Comparison of ENCODE assay signal across 15 cellular contexts in the genomic region with DNA sequence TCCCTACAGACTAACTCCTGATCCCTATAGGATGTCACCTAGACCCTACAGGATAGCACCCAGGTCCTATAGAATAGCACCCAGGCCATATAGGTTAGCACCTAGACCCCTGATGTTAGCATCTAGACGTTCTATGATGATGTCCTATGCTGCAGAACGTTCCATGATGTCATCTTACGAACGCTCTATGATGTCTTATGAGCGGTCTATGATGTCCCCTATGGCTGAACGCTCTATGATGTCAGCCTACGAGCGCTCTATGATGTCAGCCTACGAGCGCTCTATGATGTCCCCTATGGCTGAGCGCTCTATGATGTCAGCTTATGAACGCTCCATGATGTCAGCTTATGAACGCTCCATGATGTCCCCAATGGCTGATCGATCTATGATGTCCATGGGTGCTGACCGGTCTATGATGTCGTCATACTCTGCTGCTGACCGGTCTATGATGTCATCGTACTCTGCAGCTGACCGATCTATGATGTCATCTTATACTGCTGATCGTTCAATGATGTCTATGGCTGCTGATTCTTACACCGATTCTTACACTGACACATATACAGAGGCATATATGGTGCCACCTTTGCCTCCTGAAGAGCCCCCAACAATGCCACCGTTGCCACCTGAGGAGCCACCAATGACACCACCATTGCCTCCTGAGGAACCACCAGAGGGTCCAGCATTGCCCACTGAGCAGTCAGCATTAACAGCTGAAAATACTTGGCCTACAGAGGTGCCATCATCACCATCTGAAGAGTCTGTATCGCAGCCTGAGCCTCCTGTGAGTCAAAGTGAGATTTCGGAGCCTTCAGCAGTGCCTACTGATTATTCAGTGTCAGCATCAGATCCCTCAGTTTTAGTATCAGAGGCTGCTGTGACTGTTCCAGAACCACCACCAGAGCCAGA. TPM values are rescaled to one million over a fixed set of nuclear protein-coding genes. Genes with fewer than 3 reads are reported as not detected.
DNase-seq lines count a peak whose midpoint lies in the region; ATAC-seq, FAIRE-seq and TF ChIP-seq lines count a peak whose summit lies in the region.
"Had no signal": no experiment of that assay in that cellular context is flagged by ENCODE, and none has a peak within 500 bp of the region (broad histone marks: within the 10 kb centered on the region; RNA-seq: fewer than 3 reads in every experiment).

No MANE protein-coding gene starts in this region.

- H4K20me1 ChIP-seq in IMR-90 (ENCODE audit: insufficient read depth, low read length) (peaks cover 92% of the 10 kb centered on the region), H1 (replicated peaks in 1 of 2; ENCODE audit: control insufficient read depth in 1 of 2, insufficient read depth in 2 of 2, low read length in 2 of 2) (peaks cover 37 to 48% of the 10 kb centered on the region in 2 experiments)

- no peak overlapping the region for H2BK120ac ChIP-seq in IMR-90 (ENCODE audit: low read depth, low read length)
- no peak overlapping the region for H2BK120ac ChIP-seq in H1 (replicated peaks; ENCODE audit: low read depth, low read length)

- TF ChIP-seq CTCF in IMR-90 (conservative IDR thresholded peaks at IDR 0.05; ENCODE audit: low read depth, low read length) (no peak), H1 (IDR thresholded peaks at IDR 0.05; ENCODE audit: control extremely low read depth in 1 of 3, insufficient read depth in 1 of 3, low read depth in 1 of 3, low read length in 3 of 3) (no peak), progenitor cell of endocrine pancreas (IDR thresholded peaks at IDR 0.05; ENCODE audit: unreplicated experiment) (no peak)

- BruUV-seq in IMR-90 (replicated peaks; lab: Mats Ljungman, UMichigan) = no TSS peak

- no peak overlapping the region for H3K56ac ChIP-seq in IMR-90 (ENCODE audit: extremely low read depth, insufficient read depth, low read length)
- no peak overlapping the region for H3K56ac ChIP-seq in H1 (replicated peaks; ENCODE audit: insufficient read length, low read depth, low read length)

- no peaks in the 10 kb centered on the region for H3K9me3 ChIP-seq in IMR-90 (ENCODE audit: control insufficient read depth, insufficient read depth, low read length)
- H3K9me3 ChIP-seq in H1 (ENCODE audit: insufficient read depth in 2 of 2, low read depth in 1 of 2, low read length in 1 of 2) = no peaks in the 10 kb centered on the region
- H3K9me3 ChIP-seq: tibial nerve had no signal

- TF ChIP-seq RAD21 in IMR-90 (IDR thresholded peaks at IDR 0.05; ENCODE audit: low read length) (no peak), H1 (IDR thresholded peaks at IDR 0.05 in 1 of 2, conservative IDR thresholded peaks at IDR 0.05 in 1 of 2; ENCODE audit: low read depth in 2 of 2, low read length in 2 of 2) (no peak)

- H3K14ac ChIP-seq in IMR-90 (replicated peaks; ENCODE audit: low read depth, low read length) (no peak overlapping the region), H1 (ENCODE audit: insufficient read length) (no peak overlapping the region)

- H4K8ac ChIP-seq in IMR-90 (ENCODE audit: low read depth in 2 of 2, low read length in 2 of 2) (no peak overlapping the region), H1 (ENCODE audit: extremely low read depth, insufficient read depth, low read length) (no peak overlapping the region; the same call in 1 of the 2 replicates)

- no peak overlapping the region for H3K4ac ChIP-seq in IMR-90 (ENCODE audit: low read depth, low read length)
- H3K4ac ChIP-seq in H1 (replicated peaks; ENCODE audit: insufficient read length, low read depth, low read length) = no peak overlapping the region

- H3K79me1 ChIP-seq in IMR-90 (ENCODE audit: low read depth in 1 of 2, low read length in 2 of 2) (peaks cover 37 to 65% of the 10 kb centered on the region in 2 experiments), H1 (ENCODE audit: low read depth, low read length) (peaks cover 16% of the 10 kb centered on the region)

- H3K4me3 ChIP-seq in IMR-90 (ENCODE audit: insufficient read depth, low read depth, low read length) (no peak overlapping the region), H1 (ENCODE audit: extremely low read depth in 1 of 4, insufficient read depth in 2 of 4, low read depth in 3 of 4, low read length in 4 of 4) (no peak overlapping the region)
- H3K4me3 ChIP-seq: tibial nerve had no signal

- H2BK12ac ChIP-seq in H1 (ENCODE audit: low read depth, low read length) = no peak overlapping the region

- no peak for DNase-seq in activated T-cell treated with anti-CD3 and anti-CD28 coated beads, Interleukin-2, amount 50 U/mL, for 4 hours
- DNase-seq in activated T-cell treated with anti-CD3 and anti-CD28 coated beads, Interleukin-2, amount 50 U/mL, for 1 hour = no peak
- DNase-seq in IMR-90 (peak; percentile 22), H1 (ENCODE audit: low read depth in 1 of 2, low spot score in 2 of 2) (no peak), progenitor cell of endocrine pancreas (ENCODE audit: low spot score, unreplicated experiment) (no peak), NCI-H524 (lab: John Stamatoyannopoulos, UW) (no peak), inferior parietal cortex (ENCODE audit: extremely low spot score) (no peak), NCI-H1048 (lab: John Stamatoyannopoulos, UW) (no peak)
- DNase-seq: ACHN; activated naive CD4-positive, alpha-beta T cell treated with anti-CD3 and anti-CD28 coated beads, Interleukin-2, amount 10 ng/mL, durations not matched to agents 7 days and 5 days; MV-4-11; NCI-H2171; nephron progenitor cell; retina had no signal

- peak overlapping the region; percentile 52 for H3K27ac Mint-ChIP-seq in progenitor cell of endocrine pancreas
- H3K27ac Mint-ChIP-seq: activated naive CD4-positive, alpha-beta T cell treated with anti-CD3 and anti-CD28 coated beads, Interleukin-2, amount 10 ng/mL, durations not matched to agents 7 days and 5 days; nephron progenitor cell had no signal

- no peak overlapping the region for H3K9ac ChIP-seq in IMR-90 (ENCODE audit: low read depth, low read length)
- H3K9ac ChIP-seq in H1 (replicated peaks in 1 of 4; ENCODE audit: extremely low read depth in 1 of 4, low read depth in 3 of 4, low read length in 3 of 4) = no peak overlapping the region

- H4K91ac ChIP-seq in IMR-90 (ENCODE audit: insufficient read depth, low read depth, low read length) (no peak overlapping the region), H1 (replicated peaks; ENCODE audit: insufficient read length, low read length) (no peak overlapping the region)

- H2AFZ ChIP-seq in IMR-90 (replicated peaks; ENCODE audit: low read length, poor library complexity) (no peak overlapping the region), H1 (ENCODE audit: low read length) (no peak overlapping the region)

- peaks cover 66% of the 10 kb centered on the region for H3K36me3 ChIP-seq in IMR-90 (ENCODE audit: control insufficient read depth, insufficient read depth, low read length)
- peaks cover 51 to 96% (median 77%) of the 10 kb centered on the region in 4 experiments for H3K36me3 ChIP-seq in H1 (ENCODE audit: control insufficient read depth in 2 of 4, insufficient read depth in 4 of 4, low read length in 3 of 4)

- peaks cover 63% of the 10 kb centered on the region for H3K36me3 Mint-ChIP-seq in activated T-cell treated with anti-CD3 and anti-CD28 coated beads, Interleukin-2, amount 50 U/mL, for 4 hours (ENCODE audit: insufficient read depth)
- peaks cover 47% of the 10 kb centered on the region for H3K36me3 Mint-ChIP-seq in progenitor cell of endocrine pancreas (ENCODE audit: insufficient read depth)

- no peak overlapping the region for H2BK15ac ChIP-seq in IMR-90 (ENCODE audit: low read depth, low read length)
- no peak overlapping the region for H2BK15ac ChIP-seq in H1 (ENCODE audit: low read length)

- peak; percentile 25 to 30 for ATAC-seq in activated T-cell treated with anti-CD3 and anti-CD28 coated beads, Interleukin-2, amount 50 U/mL, for 4 hours
- no peak for ATAC-seq in IMR-90 (ENCODE audit: low read depth)

- TF ChIP-seq POLR2A in IMR-90 (IDR thresholded peaks at IDR 0.05; ENCODE audit: low read depth, low read length) = no peak
- TF ChIP-seq POLR2A in H1 (IDR thresholded peaks at IDR 0.05; ENCODE audit: control extremely low read depth in 1 of 2, low read depth in 2 of 2, low read length in 2 of 2) = peak; percentile 3 to 43

- no peaks in the 10 kb centered on the region for H3K27me3 Mint-ChIP-seq in activated T-cell treated with anti-CD3 and anti-CD28 coated beads, Interleukin-2, amount 50 U/mL, for 4 hours (ENCODE audit: low read depth)
- H3K27me3 Mint-ChIP-seq in progenitor cell of endocrine pancreas = no peaks in the 10 kb centered on the region
- H3K27me3 Mint-ChIP-seq: activated naive CD4-positive, alpha-beta T cell treated with anti-CD3 and anti-CD28 coated beads, Interleukin-2, amount 10 ng/mL, durations not matched to agents 7 days and 5 days had no signal

- H4K5ac ChIP-seq in IMR-90 (ENCODE audit: low read depth, low read length) (no peak overlapping the region), H1 (ENCODE audit: insufficient read length, low read depth, low read length) (no peak overlapping the region)

- H3K27ac ChIP-seq in IMR-90 (ENCODE audit: insufficient read depth, low read length) = no peak overlapping the region
- H3K27ac ChIP-seq in H1 (ENCODE audit: low read depth, low read length) = no peak overlapping the region
- H3K27ac ChIP-seq: tibial nerve had no signal

- H2AK9ac ChIP-seq in IMR-90 (replicated peaks; ENCODE audit: low read depth, low read length, poor library complexity) = peak overlapping the region; percentile 5

- no peak overlapping the region for H3K4me2 ChIP-seq in IMR-90 (ENCODE audit: low read depth, low read length)
- no peak overlapping the region for H3K4me2 ChIP-seq in H1 (ENCODE audit: insufficient read depth in 1 of 2, low read depth in 2 of 2, low read length in 2 of 2)

- in situ Hi-C loops in IMR-90 (cut with MboI; ENCODE audit: low sequenced_read_pairs) = no loop called here

- H3K79me2 ChIP-seq in H1 (ENCODE audit: control insufficient read depth in 1 of 2, insufficient read depth in 2 of 2, low read length in 2 of 2) = peaks cover 53 to 96% of the 10 kb centered on the region in 2 experiments

- H2BK5ac ChIP-seq in IMR-90 (ENCODE audit: low read depth, low read length, poor library complexity, severe bottlenecking) (no peak overlapping the region), H1 (ENCODE audit: low read depth, low read length) (no peak overlapping the region)

- FAIRE-seq in H1 (lab: Jason Lieb, UNC) = no peak

- no peaks in the 10 kb centered on the region for H3K23me2 ChIP-seq in H1 (ENCODE audit: low read depth, low read length)

- H3K4me1 Mint-ChIP-seq in activated T-cell treated with anti-CD3 and anti-CD28 coated beads, Interleukin-2, amount 50 U/mL, for 4 hours (ENCODE audit: low read depth) = peaks cover 45% of the 10 kb centered on the region
- H3K4me1 Mint-ChIP-seq in progenitor cell of endocrine pancreas (ENCODE audit: low read depth) = no peaks in the 10 kb centered on the region

- no peak for TF ChIP-seq EP300 in H1 (IDR thresholded peaks at IDR 0.05; ENCODE audit: borderline replicate concordance in 1 of 2, low read depth in 2 of 2, low read length in 2 of 2)

- H3K4me1 ChIP-seq in IMR-90 (ENCODE audit: control insufficient read depth, insufficient read depth, low read length) = no peaks in the 10 kb centered on the region
- H3K4me1 ChIP-seq in H1 (replicated peaks in 1 of 4; ENCODE audit: control insufficient read depth in 3 of 4, insufficient read depth in 4 of 4, low read length in 3 of 4) = no peaks in the 10 kb centered on the region

- H3K18ac ChIP-seq in IMR-90 (ENCODE audit: low read depth, low read length) = no peak overlapping the region
- no peak overlapping the region for H3K18ac ChIP-seq in H1 (ENCODE audit: extremely low read depth, low read length)

- no peaks in the 10 kb centered on the region for H3K9me3 Mint-ChIP-seq in activated T-cell treated with anti-CD3 and anti-CD28 coated beads, Interleukin-2, amount 50 U/mL, for 4 hours
- H3K9me3 Mint-ChIP-seq in progenitor cell of endocrine pancreas (ENCODE audit: low read depth) = no peaks in the 10 kb centered on the region
- H3K9me3 Mint-ChIP-seq: activated naive CD4-positive, alpha-beta T cell treated with anti-CD3 and anti-CD28 coated beads, Interleukin-2, amount 10 ng/mL, durations not matched to agents 7 days and 5 days had no signal

- intact Hi-C loops in IMR-90 (cut with micrococcal nuclease) = no loop called here

- H3K9me1 ChIP-seq in IMR-90 (ENCODE audit: insufficient read depth, low read length) = peaks cover 19% of the 10 kb centered on the region

- POLR2A ChIA-PET in IMR-90 (lab: Charles Lee; ENCODE audit: unreplicated experiment) = interaction anchor here (1.3 kb wide), 1 partner anchor 9 kb away, joined by 3 read pairs; a partner anchor contains a TSS
- POLR2A ChIA-PET in H1 (lab: Charles Lee; ENCODE audit: partially characterized antibody) = interaction anchor here (0.6 to 3.0 kb wide), 12 partner anchors 9 to 55 kb away, joined by 3 to 25 read pairs (median 4); a partner anchor contains a TSS

- H2BK20ac ChIP-seq in IMR-90 (ENCODE audit: low read depth, low read length) = no peak overlapping the region
- H2BK20ac ChIP-seq in H1 (ENCODE audit: low read length) = no peak overlapping the region

- H3K23ac ChIP-seq in IMR-90 (ENCODE audit: low read depth, low read length) (no peak overlapping the region), H1 (ENCODE audit: insufficient read length) (no peak overlapping the region)

- no peaks in the 10 kb centered on the region for H3K27me3 ChIP-seq in IMR-90 (ENCODE audit: control insufficient read depth, insufficient read depth, low read length)
- H3K27me3 ChIP-seq in H1 (replicated peaks in 1 of 4; ENCODE audit: control insufficient read depth in 3 of 4, extremely low read depth in 1 of 4, insufficient read depth in 3 of 4, low read length in 3 of 4) = no peaks in the 10 kb centered on the region
- H3K27me3 ChIP-seq: tibial nerve had no signal

- dilution Hi-C loops in IMR-90 (cut with HindIII; ENCODE audit: low sequenced_read_pairs, unreplicated experiment) = no loop called here

- H3K4me3 Mint-ChIP-seq in activated T-cell treated with anti-CD3 and anti-CD28 coated beads, Interleukin-2, amount 50 U/mL, for 4 hours = no peak overlapping the region
- H3K4me3 Mint-ChIP-seq in progenitor cell of endocrine pancreas (ENCODE audit: low read depth) = no peak overlapping the region
- H3K4me3 Mint-ChIP-seq: activated naive CD4-positive, alpha-beta T cell treated with anti-CD3 and anti-CD28 coated beads, Interleukin-2, amount 10 ng/mL, durations not matched to agents 7 days and 5 days; nephron progenitor cell had no signal

- 97% methylated on average over 21 of the region's 24 CpGs; no CpG with 5 or more reads in 1 of the 2 experiments for WGBS in IMR-90 (ENCODE audit: extremely low coverage in 2 of 2, insufficient read length in 1 of 2), 2 experiments
- WGBS in H1 (ENCODE audit: extremely low coverage in 1 of 2, insufficient coverage in 1 of 2, insufficient read length in 1 of 2, insufficient replicate concordance in 2 of 2, low coverage in 1 of 2, low lambda C conversion rate in 2 of 2, missing lambda C conversion rate in 1 of 2), 2 experiments = 95% methylated on average over 24 of the region's 24 CpGs; no CpG with 5 or more reads in 1 of the 2 experiments

- CTCF ChIA-PET in IMR-90 (lab: Yijun Ruan, JAX) (interaction anchor here (0.6 kb wide), 1 partner anchor 39 kb away, joined by 3 read pairs; no protein-coding TSS in a partner anchor), H1 (lab: Charles Lee; ENCODE audit: partially characterized antibody) (interaction anchor here (1.6 kb wide), 1 partner anchor 9 kb away, joined by 3 read pairs; a partner anchor contains a TSS)

- no peak overlapping the region for H2AK5ac ChIP-seq in IMR-90 (ENCODE audit: low read depth, low read length)
- H2AK5ac ChIP-seq in H1 (ENCODE audit: low read depth, low read length) = no peak overlapping the region

RNA-seq across cellular contexts. Expression of a gene that starts 9.5 kb away (rescaled TPM):
- total RNA-seq in activated T-cell treated with anti-CD3 and anti-CD28 coated beads, Interleukin-2, amount 50 U/mL, for 4 hours = 100 to 1,000 TPM; 322 to 350 (median 332) TPM
- 144 and 146 TPM in 2 replicates for total RNA-seq in IMR-90 (2012; rRNA removed)
- 62.9 and 81.6 TPM in 2 replicates for polyA plus RNA-seq in IMR-90 (2012; rRNA removed)
- 21.0 and 28.6 TPM in 2 replicates for polyA plus RNA-seq in IMR-90 (2012; cell fraction: cytosol; rRNA removed)
- polyA plus RNA-seq in IMR-90 (2012; cell fraction: nucleus; rRNA removed; ENCODE audit: low replicate concordance) = 66.2 and 244 TPM in 2 replicates
- 270 and 274 TPM in 2 replicates for total RNA-seq in H1 (2021; fragmentation: NEBNext Ultra II Directional; extraction: Animal tissue kit (Norgen Biotek cat#: 25700))
- polyA plus RNA-seq in H1 (2011; rRNA removed) = 113 and 122 TPM in 2 replicates
- polyA plus RNA-seq in H1 (2011; cell fraction: cytosol; rRNA removed) = 90.3 TPM
- 187 TPM for polyA plus RNA-seq in H1 (2011; cell fraction: nucleus; rRNA removed)
- 131 to 257 TPM (median 167 TPM) in 4 replicates for polyA plus RNA-seq in H1 (2012, experiment 1 of 2)
- 17.8 TPM for polyA plus RNA-seq in H1 (2012, experiment 2 of 2)
- 114 TPM for polyA plus RNA-seq in H1 (2013, experiment 1 of 2)
- 94.2 TPM for polyA plus RNA-seq in H1 (2013, experiment 2 of 2)
- polyA minus RNA-seq in H1 (2011; rRNA and poly(A)+ RNA removed) = 310 and 447 TPM in 2 replicates
- 151 TPM for polyA minus RNA-seq in H1 (2011; cell fraction: cytosol; rRNA and poly(A)+ RNA removed)
- polyA minus RNA-seq in H1 (2011; cell fraction: nucleus; rRNA and poly(A)+ RNA removed) = 237 TPM
- total RNA-seq in progenitor cell of endocrine pancreas = 395 and 416 TPM in 2 replicates

RNA-seq across cellular contexts. Expression of a gene that starts 10.4 kb away (rescaled TPM):
- 100 to 1,000 TPM; 244 to 274 (median 244) TPM for total RNA-seq in activated T-cell treated with anti-CD3 and anti-CD28 coated beads, Interleukin-2, amount 50 U/mL, for 4 hours
- total RNA-seq in IMR-90 (2012; rRNA removed) (73.8 and 115 TPM in 2 replicates), progenitor cell of endocrine pancreas (100 and 105 TPM in 2 replicates)
- polyA plus RNA-seq in IMR-90 (2012; rRNA removed) (21.0 and 29.9 TPM in 2 replicates), H1 (2011; rRNA removed) (20.6 and 23.1 TPM in 2 replicates)
- 4.9 and 22.6 TPM in 2 replicates for polyA plus RNA-seq in IMR-90 (2012; cell fraction: cytosol; rRNA removed)
- polyA plus RNA-seq in IMR-90 (2012; cell fraction: nucleus; rRNA removed; ENCODE audit: low replicate concordance) = 6.4 and 48.2 TPM in 2 replicates
- 231 TPM in 2 replicates for total RNA-seq in H1 (2021; fragmentation: NEBNext Ultra II Directional; extraction: Animal tissue kit (Norgen Biotek cat#: 25700))
- polyA plus RNA-seq in H1 (2011; cell fraction: cytosol; rRNA removed) = 32.4 TPM
- polyA plus RNA-seq in H1 (2011; cell fraction: nucleus; rRNA removed) = 34.4 TPM
- 102 to 135 TPM (median 114 TPM) in 4 replicates for polyA plus RNA-seq in H1 (2012, experiment 1 of 2)
- 31.4 TPM for polyA plus RNA-seq in H1 (2012, experiment 2 of 2)
- polyA plus RNA-seq in H1 (2013, experiment 1 of 2) = 104 TPM
- polyA plus RNA-seq in H1 (2013, experiment 2 of 2) = 101 TPM
- 44.5 and 61.3 TPM in 2 replicates for polyA minus RNA-seq in H1 (2011; rRNA and poly(A)+ RNA removed)
- 44.6 TPM for polyA minus RNA-seq in H1 (2011; cell fraction: cytosol; rRNA and poly(A)+ RNA removed)
- 64.5 TPM for polyA minus RNA-seq in H1 (2011; cell fraction: nucleus; rRNA and poly(A)+ RNA removed)

RNA-seq across cellular contexts. Expression of a gene that starts 36.1 kb away (rescaled TPM):
- total RNA-seq in activated T-cell treated with anti-CD3 and anti-CD28 coated beads, Interleukin-2, amount 50 U/mL, for 4 hours = 10 to 100 TPM; 20.9 to 22.5 (median 22.0) TPM
- total RNA-seq in IMR-90 (2012; rRNA removed) = 14.3 and 16.7 TPM in 2 replicates
- polyA plus RNA-seq in IMR-90 (2012; rRNA removed) = 16.6 and 17.2 TPM in 2 replicates
- polyA plus RNA-seq in IMR-90 (2012; cell fraction: cytosol; rRNA removed) = 4.2 and 5.7 TPM in 2 replicates
- polyA plus RNA-seq in IMR-90 (2012; cell fraction: nucleus; rRNA removed; ENCODE audit: low replicate concordance) = 7.1 and 32.4 TPM in 2 replicates
- total RNA-seq in H1 (2021; fragmentation: NEBNext Ultra II Directional; extraction: Animal tissue kit (Norgen Biotek cat#: 25700)) = 27.9 and 32.5 TPM in 2 replicates
- polyA plus RNA-seq in H1 (2011; rRNA removed) = 14.0 and 21.9 TPM in 2 replicates
- polyA plus RNA-seq in H1 (2011; cell fraction: cytosol; rRNA removed) = 23.0 TPM
- polyA plus RNA-seq in H1 (2011; cell fraction: nucleus; rRNA removed) = 18.1 TPM
- 27.4 to 45.2 TPM (median 30.4 TPM) in 4 replicates for polyA plus RNA-seq in H1 (2012, experiment 1 of 2)
- 6.0 TPM for polyA plus RNA-seq in H1 (2012, experiment 2 of 2)
- 21.5 TPM for polyA plus RNA-seq in H1 (2013, experiment 1 of 2)
- polyA plus RNA-seq in H1 (2013, experiment 2 of 2) = 21.8 TPM
- 34.4 and 42.3 TPM in 2 replicates for polyA minus RNA-seq in H1 (2011; rRNA and poly(A)+ RNA removed)
- 15.3 TPM for polyA minus RNA-seq in H1 (2011; cell fraction: cytosol; rRNA and poly(A)+ RNA removed)
- polyA minus RNA-seq in H1 (2011; cell fraction: nucleus; rRNA and poly(A)+ RNA removed) = 19.4 TPM
- total RNA-seq in progenitor cell of endocrine pancreas = 21.9 and 23.1 TPM in 2 replicates
